ENCODE assay signal across 11 cellular contexts in genomic region chr5:112594060-112594850, GRCh38.
DNase-seq lines count a peak whose midpoint lies in the region; ATAC-seq and TF ChIP-seq lines count a peak whose summit lies in the region.
"Had no signal": no experiment of that assay in that cellular context is flagged by ENCODE, and none has a peak within 500 bp of the region (broad histone marks: within the 10 kb centered on the region; RNA-seq: fewer than 3 reads in every experiment).

No MANE protein-coding gene starts in this region.

- TF ChIP-seq CTCF in BE2C (IDR thresholded peaks at IDR 0.05; ENCODE audit: low read depth, low read length) (no peak), brain (conservative IDR thresholded peaks at IDR 0.05) (no peak)

- peaks cover 59% of the 10 kb centered on the region for H3K4me1 Mint-ChIP-seq in brain

- H3K27ac Mint-ChIP-seq in brain = peak overlapping the region; percentile 80 to 98 (median 89)
- H3K27ac Mint-ChIP-seq: progenitor cell of endocrine pancreas had no signal

- peak overlapping the region in 4 of 5 experiments; percentile 18 to 73 (median 58) for H3K4me3 Mint-ChIP-seq in brain

- H3K27me3 ChIP-seq in BE2C = no peaks in the 10 kb centered on the region

- H3K4me1 ChIP-seq in BE2C = no peaks in the 10 kb centered on the region

- H3K4me3 ChIP-seq in BE2C (ENCODE audit: low read depth, low read length) = no peak overlapping the region
- H3K4me3 ChIP-seq: lung had no signal

- H3K9me3 Mint-ChIP-seq in brain = peaks cover 0 to 9% (median 4%) of the 10 kb centered on the region in 5 experiments

- ATAC-seq in left lobe of liver (peak; percentile 81), GM21576 (IDR thresholded peaks at IDR 0.05; ENCODE audit: unreplicated experiment) (no peak), GM18502 (IDR thresholded peaks at IDR 0.05; ENCODE audit: poor library complexity, unreplicated experiment) (no peak)

- H3K36me3 ChIP-seq in BE2C = no peaks in the 10 kb centered on the region

- H3K27me3 Mint-ChIP-seq in brain = no peaks in the 10 kb centered on the region

- DNase-seq in BE2C = peak; percentile 18
- peak; percentile 63 for DNase-seq in NCI-H1092 treated with DMSO at 0.1 percent for 48 hours (lab: John Stamatoyannopoulos, UW)
- DNase-seq in left lobe of liver (ENCODE audit: low spot score) = no peak
- no peak for DNase-seq in NCI-H2196 treated with DMSO at 0.1 percent for 48 hours (lab: John Stamatoyannopoulos, UW; ENCODE audit: unreplicated experiment)
- DNase-seq in GM19238 (ENCODE audit: insufficient read length, low spot score) = no peak
- DNase-seq: SHP77 had no signal

- H3K36me3 Mint-ChIP-seq in brain = no peaks in the 10 kb centered on the region

- H3K9me3 ChIP-seq in BE2C = no peaks in the 10 kb centered on the region

Comparison
In these comparisons a context has a peak if more than half of its experiments do, and no peak if none do; other contexts are left out.
1. DNase-seq: peak in BE2C (single experiment) and NCI-H1092 treated with DMSO at 0.1 percent for 48 hours (single experiment); none in left lobe of liver (single experiment), NCI-H2196 treated with DMSO at 0.1 percent for 48 hours (single experiment) and GM19238 (single experiment).